In genomic region chr12:109900752-109901580, GRCh38 we compare ENCODE assay signal across 8 cellular contexts. TPM values are rescaled to one million over a fixed set of nuclear protein-coding genes. Genes with fewer than 3 reads are reported as not detected.
DNase-seq lines count a peak whose midpoint lies in the region; ATAC-seq, FAIRE-seq and TF ChIP-seq lines count a peak whose summit lies in the region.

No MANE protein-coding gene starts in this region.

- TF ChIP-seq RAD21 in GM12878 (IDR thresholded peaks at IDR 0.05; ENCODE audit: insufficient read depth, low read depth, low read length), result no peak

- POLR2A ChIA-PET in GM12878 (lab: Charles Lee), result interaction anchor here (0.8 to 1.2 kb wide), 4 partner anchors 9 to 56 kb away, joined by 3 to 4 read pairs (median 3); no protein-coding TSS in a partner anchor
- POLR2A ChIA-PET in GM10248 (lab: Yijun Ruan, JAX), result interaction anchor here (0.6 kb wide), 1 partner anchor 533 kb away, joined by 4 read pairs; no protein-coding TSS in a partner anchor

- FAIRE-seq in GM12878 (lab: Jason Lieb, UNC), result peak; percentile 13

- no TSS peak for BruUV-seq in GM12878 (replicated peaks; lab: Mats Ljungman, UMichigan)

- H3K9me3 ChIP-seq in GM12878 (replicated peaks; ENCODE audit: control insufficient read depth, insufficient read depth, low read length), result no peaks in the 10 kb centered on the region
- H3K9me3 ChIP-seq in thoracic aorta, result no peaks in the 10 kb centered on the region

- WGBS in GM12878 (ENCODE audit: insufficient coverage, insufficient replicate concordance, low lambda C conversion rate, missing lambda C conversion rate), result 9% methylated on average over 16 of the region's 16 CpGs

- H3K27me3 ChIP-seq in GM12878 (replicated peaks in 1 of 2; ENCODE audit: control insufficient read depth in 2 of 2, insufficient read depth in 2 of 2, low read length in 1 of 2), result no peaks in the 10 kb centered on the region
- H3K27me3 ChIP-seq in thoracic aorta (replicated peaks; ENCODE audit: insufficient read depth), result no peaks in the 10 kb centered on the region

- H3K9ac ChIP-seq in GM12878 (ENCODE audit: control insufficient read depth, insufficient read depth, low read length), result peak overlapping the region; percentile 78

- H3K4me2 ChIP-seq in GM12878 (ENCODE audit: control insufficient read depth, insufficient read depth), result peak overlapping the region; percentile 85

- RAD21 ChIA-PET in GM12878 (lab: Charles Lee; ENCODE audit: unreplicated experiment), result interaction anchor here (0.7 to 1.5 kb wide), 8 partner anchors 12 to 530 kb away, joined by 3 to 4 read pairs (median 4); no protein-coding TSS in a partner anchor

- CTCF ChIA-PET in GM12878 (lab: Yijun Ruan, JAX), result interaction anchor here (0.8 to 2.1 kb wide), 7 partner anchors 12 to 56 kb away, joined by 3 to 14 read pairs (median 5); no protein-coding TSS in a partner anchor
- CTCF ChIA-PET in GM10248 (lab: Yijun Ruan, JAX), result interaction anchor here (1.4 to 2.0 kb wide), 3 partner anchors 14 to 56 kb away, joined by 3 to 8 read pairs (median 7); no protein-coding TSS in a partner anchor

- peak; percentile 22 for ATAC-seq in GM18907 (IDR thresholded peaks at IDR 0.05; ENCODE audit: unreplicated experiment)
- ATAC-seq in GM12878, result peak; percentile 58
- no peak for ATAC-seq in thoracic aorta (ENCODE audit: insufficient number of reproducible peaks, low FRiP score, low read depth)
- no peak for ATAC-seq in HG02970 (IDR thresholded peaks at IDR 0.05; ENCODE audit: low FRiP score, unreplicated experiment)

- H2AFZ ChIP-seq in GM12878 (ENCODE audit: control insufficient read depth, low read depth, low read length), result peak overlapping the region; percentile 95

- no peak for TF ChIP-seq POLR2A in GM12878 (IDR thresholded peaks at IDR 0.05; ENCODE audit: low read depth, low read length)

- no peak for TF ChIP-seq CTCF in GM12878 (IDR thresholded peaks at IDR 0.05 in 2 of 3, conservative IDR thresholded peaks at IDR 0.05 in 1 of 3; ENCODE audit: control insufficient read depth in 2 of 3, extremely low read depth in 1 of 3, insufficient read depth in 1 of 3, low read depth in 3 of 3, low read length in 3 of 3)
- TF ChIP-seq CTCF in thoracic aorta (IDR thresholded peaks at IDR 0.05), result no peak
- no peak for TF ChIP-seq CTCF in GM10248 (IDR thresholded peaks at IDR 0.05; ENCODE audit: control extremely low read depth, extremely low read depth, low read depth, missing control alignments)

- peak overlapping the region; percentile 68 for H3K27ac ChIP-seq in GM12878 (ENCODE audit: control insufficient read depth, insufficient read depth)
- H3K27ac ChIP-seq in thoracic aorta, result peak overlapping the region; percentile 45 to 68

- H3K36me3 ChIP-seq in GM12878 (ENCODE audit: control insufficient read depth in 2 of 2, insufficient read depth in 2 of 2, low read length in 1 of 2), result peaks cover 13 to 15% of the 10 kb centered on the region in 2 experiments; a peak in 3 of 4 replicates
- peaks cover 27% of the 10 kb centered on the region for H3K36me3 ChIP-seq in thoracic aorta

- H4K20me1 ChIP-seq in GM12878 (ENCODE audit: control insufficient read depth, insufficient read depth), result no peaks in the 10 kb centered on the region

- SMC1A ChIA-PET in GM12878 (lab: Charles Lee; ENCODE audit: uncharacterized antibody, unreplicated experiment), result interaction anchor here (0.7 to 1.9 kb wide), 4 partner anchors 9 to 41 kb away, joined by 3 to 6 read pairs (median 4); no protein-coding TSS in a partner anchor

- TF ChIP-seq EP300 in GM12878 (IDR thresholded peaks at IDR 0.05; ENCODE audit: borderline replicate concordance in 1 of 2, control insufficient read depth in 1 of 2, low read depth in 2 of 2, low read length in 2 of 2), result no peak

- DNase-seq in AML-193 (lab: John Stamatoyannopoulos, UW) (peak; percentile 12 to 14), KBM-7 (peak; percentile 34), GM12878 (ENCODE audit: low read depth, low spot score) (no peak), left kidney (ENCODE audit: low read depth, low spot score) (peak; percentile 47), thoracic aorta (ENCODE audit: low spot score) (no peak), GM10248 (ENCODE audit: extremely low spot score) (no peak)

- H3K4me1 ChIP-seq in GM12878 (ENCODE audit: control insufficient read depth, insufficient read depth, low read length), result no peaks in the 10 kb centered on the region
- H3K4me1 ChIP-seq in thoracic aorta (ENCODE audit: control insufficient read depth in 1 of 2, low read depth in 2 of 2), result peaks cover 8 to 17% of the 10 kb centered on the region in 2 donors

- H3K4me3 ChIP-seq in GM12878 (peak overlapping the region; percentile 93), thoracic aorta (peak overlapping the region; percentile 81)

- intact Hi-C loops in GM12878 (cut with micrococcal nuclease; ENCODE audit: unreplicated experiment), result no loop called here

- in situ Hi-C loops in KBM-7 (cut with MboI; ENCODE audit: low pct_unique_long_range_greater_than_20kb, low sequenced_read_pairs) (no loop called here), GM12878 (cut with MboI) (no loop called here)

- peaks cover 22% of the 10 kb centered on the region for H3K79me2 ChIP-seq in GM12878 (ENCODE audit: control insufficient read depth, insufficient read depth, low read length)

TF ChIP-seq in GM12878, 131 proteins besides CTCF, POLR2A, EP300 and RAD21 (continues in another document):
- TF ChIP-seq ZNF217 (IDR thresholded peaks at IDR 0.05), result no peak
- no peak for TF ChIP-seq SMC3 (IDR thresholded peaks at IDR 0.05; ENCODE audit: borderline replicate concordance, low read length)
- no peak for TF ChIP-seq NR2C2 (IDR thresholded peaks at IDR 0.05; ENCODE audit: borderline replicate concordance, control insufficient read depth, insufficient read length, low read depth)
- no peak for TF ChIP-seq BHLHE40 (IDR thresholded peaks at IDR 0.05; ENCODE audit: borderline replicate concordance in 1 of 2, low read depth in 2 of 2, low read length in 1 of 2)
- TF ChIP-seq NFYA (IDR thresholded peaks at IDR 0.05; ENCODE audit: borderline replicate concordance, low read depth, low read length), result no peak
- TF ChIP-seq ZBED1 (IDR thresholded peaks at IDR 0.05; ENCODE audit: borderline replicate concordance), result no peak
- TF ChIP-seq TBL1XR1 (IDR thresholded peaks at IDR 0.05; ENCODE audit: low read depth, low read length), result no peak
- no peak for TF ChIP-seq SMAD1 (IDR thresholded peaks at IDR 0.05; ENCODE audit: low read depth, partially characterized antibody)
- TF ChIP-seq SP1 (IDR thresholded peaks at IDR 0.05; ENCODE audit: low read depth, low read length), result no peak
- no peak for TF ChIP-seq SMAD5 (IDR thresholded peaks at IDR 0.05; ENCODE audit: low read depth)

RNA-seq across cellular contexts. Expression of gene TCHP, which starts 0.9 kb away (rescaled TPM):
- total RNA-seq in GM12878 (2013; cell fraction: nucleolus; rRNA removed), result 39.3 and 44.3 TPM in 2 replicates
- 14.6 and 15.2 TPM in 2 replicates for total RNA-seq in GM12878 (2014; rRNA removed)
- 11.6 and 13.2 TPM in 2 replicates for total RNA-seq in GM12878 (2014; rRNA removed; fragmentation: Illumina TruSeq; extraction: Trizol)
- 15.0 and 15.2 TPM in 2 replicates for total RNA-seq in GM12878 (2021)
- 9.1 TPM for polyA plus RNA-seq in GM12878 (2011; ENCODE audit: low read depth)
- polyA plus RNA-seq in GM12878 (2011; rRNA removed), result 9.6 and 10.1 TPM in 2 replicates
- polyA plus RNA-seq in GM12878 (2011; cell fraction: cytosol; rRNA removed), result 10.5 and 15.0 TPM in 2 replicates
- polyA plus RNA-seq in GM12878 (2011; cell fraction: nucleus; rRNA removed), result 22.9 and 45.6 TPM in 2 replicates
- 8.9 and 9.3 TPM in 2 replicates for polyA plus RNA-seq in GM12878 (2012)
- 14.8 and 15.1 TPM in 2 replicates for polyA plus RNA-seq in GM12878 (2014; fragmentation: Illumina TruSeq; extraction: Trizol)
- polyA plus RNA-seq in GM12878 (2014; fragmentation: Nextera tagmentation; extraction: Ambion mirVana), result 1 to 10 TPM; 4.8 to 5.8 TPM
- polyA plus RNA-seq in GM12878 (2014; rRNA removed), result 18.6 and 19.4 TPM in 2 replicates
- 10 to 100 TPM; 16.8 to 18.4 TPM for polyA plus RNA-seq in GM12878 (2016; fragmentation: Nextera tagmentation; extraction: Ambion mirVana)
- 6.3 and 8.4 TPM in 2 replicates for polyA minus RNA-seq in GM12878 (2011; rRNA and poly(A)+ RNA removed)
- polyA minus RNA-seq in GM12878 (2011; cell fraction: cytosol; rRNA and poly(A)+ RNA removed), result 3.3 and 11.3 TPM in 2 replicates
- 9.9 and 16.4 TPM in 2 replicates for polyA minus RNA-seq in GM12878 (2011; cell fraction: nucleus; rRNA and poly(A)+ RNA removed)
- 10 to 100 TPM; 13.5 to 36.9 TPM for total RNA-seq in thoracic aorta

RNA-seq across cellular contexts. Expression of gene GLTP, which starts 20.6 kb away (rescaled TPM):
- total RNA-seq in GM12878 (2013; cell fraction: nucleolus; rRNA removed), result 3.3 and 3.6 TPM in 2 replicates
- total RNA-seq in GM12878 (2014; rRNA removed), result 30.8 and 31.8 TPM in 2 replicates
- 24.8 and 27.6 TPM in 2 replicates for total RNA-seq in GM12878 (2014; rRNA removed; fragmentation: Illumina TruSeq; extraction: Trizol)
- total RNA-seq in GM12878 (2021), result 21.9 and 23.9 TPM in 2 replicates
- polyA plus RNA-seq in GM12878 (2011; ENCODE audit: low read depth), result 8.8 TPM
- polyA plus RNA-seq in GM12878 (2011; rRNA removed), result 16.4 and 16.8 TPM in 2 replicates
- polyA plus RNA-seq in GM12878 (2011; cell fraction: cytosol; rRNA removed), result 17.1 and 19.9 TPM in 2 replicates
- 3.8 and 4.9 TPM in 2 replicates for polyA plus RNA-seq in GM12878 (2011; cell fraction: nucleus; rRNA removed)
- polyA plus RNA-seq in GM12878 (2012), result 15.7 and 16.3 TPM in 2 replicates
- 22.3 and 26.6 TPM in 2 replicates for polyA plus RNA-seq in GM12878 (2014; fragmentation: Illumina TruSeq; extraction: Trizol)
- 10 to 100 TPM; 19.8 to 20.3 TPM for polyA plus RNA-seq in GM12878 (2014; fragmentation: Nextera tagmentation; extraction: Ambion mirVana)
- 23.1 and 23.9 TPM in 2 replicates for polyA plus RNA-seq in GM12878 (2014; rRNA removed)
- polyA plus RNA-seq in GM12878 (2016; fragmentation: Nextera tagmentation; extraction: Ambion mirVana), result 10 to 100 TPM; 37.3 to 44.0 TPM
- 21.4 and 38.8 TPM in 2 replicates for polyA minus RNA-seq in GM12878 (2011; rRNA and poly(A)+ RNA removed)
- 8.0 and 21.7 TPM in 2 replicates for polyA minus RNA-seq in GM12878 (2011; cell fraction: cytosol; rRNA and poly(A)+ RNA removed)
- polyA minus RNA-seq in GM12878 (2011; cell fraction: nucleus; rRNA and poly(A)+ RNA removed), result 1.1 and 2.6 TPM in 2 replicates
- total RNA-seq in thoracic aorta, result 10 to 100 TPM; 42.4 to 48.9 TPM

Comparison
In these comparisons a context has a peak if more than half of its experiments do, and no peak if none do; other contexts are left out.
1. DNase-seq: peak in AML-193 (2 of 2), KBM-7 (single experiment) and left kidney (single experiment); none in GM12878 (single experiment), thoracic aorta (single experiment) and GM10248 (single experiment).
2. ATAC-seq: peak in GM18907 (single experiment) and GM12878 (single experiment); none in thoracic aorta (single experiment) and HG02970 (single experiment).